ENCODE assay signal across 8 cellular contexts in genomic region chr4:4853371-4853823, GRCh38. TPM values are rescaled to one million over a fixed set of nuclear protein-coding genes. Genes with fewer than 3 reads are reported as not detected.
A peak's percentile ranks its signal among the peaks of the same experiment; 100 is the strongest.
DNase-seq lines count a peak whose midpoint lies in the region; ATAC-seq, FAIRE-seq and TF ChIP-seq lines count a peak whose summit lies in the region.

No MANE protein-coding gene starts in this region.

- peak overlapping the region; percentile 66 for H3K9ac ChIP-seq in astrocyte (ENCODE audit: low read length)

- peak overlapping the region; percentile 85 for H3K27ac Mint-ChIP-seq in astrocyte (ENCODE audit: unreplicated experiment)
- H3K27ac Mint-ChIP-seq in naive B cell: peak overlapping the region in 5 of 6 donors; percentile 57 to 96 (median 87)

- peak overlapping the region; percentile 59 for H3K27ac ChIP-seq in astrocyte (ENCODE audit: low read depth, low read length)

- H3K36me3 Mint-ChIP-seq in astrocyte (ENCODE audit: low read depth, unreplicated experiment) (no peaks in the 10 kb centered on the region), naive B cell (peaks cover 0 to 13% of the 10 kb centered on the region in 2 donors)

- ATAC-seq in GM21723 (IDR thresholded peaks at IDR 0.05; ENCODE audit: unreplicated experiment): peak; percentile 23
- peak; percentile 13 to 18 for ATAC-seq in naive B cell (ENCODE audit: low read depth in 2 of 2)

- peaks cover 63% of the 10 kb centered on the region for H3K27me3 ChIP-seq in BE2C
- H3K27me3 ChIP-seq in astrocyte (ENCODE audit: insufficient read depth, low read length): peaks cover 43% of the 10 kb centered on the region
- no peaks in the 10 kb centered on the region for H3K27me3 ChIP-seq in MG63

- H3K36me3 ChIP-seq in BE2C (no peaks in the 10 kb centered on the region), astrocyte (ENCODE audit: insufficient read depth, low read length) (no peaks in the 10 kb centered on the region), MG63 (no peaks in the 10 kb centered on the region)

- H3K27me3 Mint-ChIP-seq in astrocyte (ENCODE audit: low read depth, unreplicated experiment) (peaks cover 71% of the 10 kb centered on the region), naive B cell (peaks cover 41 to 90% (median 44%) of the 10 kb centered on the region in 3 donors)

- H3K9me3 Mint-ChIP-seq in astrocyte (ENCODE audit: unreplicated experiment) (peaks cover 17% of the 10 kb centered on the region), naive B cell (peaks cover 0 to 29% (median 13%) of the 10 kb centered on the region in 7 donors)

- TF ChIP-seq CTCF in BE2C (IDR thresholded peaks at IDR 0.05; ENCODE audit: low read depth, low read length): no peak
- no peak for TF ChIP-seq CTCF in astrocyte (IDR thresholded peaks at IDR 0.05; ENCODE audit: insufficient read depth, low read depth, low read length)

- no peak for DNase-seq in BE2C
- DNase-seq in astrocyte (ENCODE audit: low read depth): no peak
- DNase-seq in naive B cell: no peak
- DNase-seq in D341Med (ENCODE audit: low spot score): no peak
- no peak for DNase-seq in NCI-H1105 treated with DMSO at 0.1 percent for 48 hours (lab: John Stamatoyannopoulos, UW)
- no peak for DNase-seq in MG63
- no peak for DNase-seq in NK-92 (lab: John Stamatoyannopoulos, UW; ENCODE audit: unreplicated experiment)

- H3K4me3 ChIP-seq in BE2C (ENCODE audit: low read depth, low read length) (peak overlapping the region; percentile 54), astrocyte (ENCODE audit: insufficient read depth, low read depth, low read length) (peak overlapping the region; percentile 51), MG63 (no peak overlapping the region)

- no peak for FAIRE-seq in astrocyte (lab: Jason Lieb, UNC)

- H3K4me3 Mint-ChIP-seq in astrocyte (ENCODE audit: unreplicated experiment): peak overlapping the region; percentile 85
- peak overlapping the region; percentile 80 to 98 (median 90) for H3K4me3 Mint-ChIP-seq in naive B cell

- H3K79me2 ChIP-seq in astrocyte (ENCODE audit: insufficient read depth, low read length): no peaks in the 10 kb centered on the region

- no peaks in the 10 kb centered on the region for H4K20me1 ChIP-seq in astrocyte (ENCODE audit: insufficient read depth, low read length)

- H2AFZ ChIP-seq in astrocyte (ENCODE audit: low read depth, low read length): peak overlapping the region; percentile 97

- peak overlapping the region; percentile 89 for H3K4me2 ChIP-seq in astrocyte (ENCODE audit: low read length)

- H3K4me1 ChIP-seq in BE2C (peaks cover 4% of the 10 kb centered on the region; the same call in 1 of the 2 replicates), astrocyte (ENCODE audit: insufficient read depth, low read length) (peaks cover 20% of the 10 kb centered on the region)

- H3K4me1 Mint-ChIP-seq in astrocyte (ENCODE audit: low read depth, unreplicated experiment): peaks cover 2% of the 10 kb centered on the region
- peaks cover 24 to 39% (median 30%) of the 10 kb centered on the region in 3 donors for H3K4me1 Mint-ChIP-seq in naive B cell

- H3K9me3 ChIP-seq in BE2C (no peaks in the 10 kb centered on the region; the same call in 1 of the 2 replicates), astrocyte (ENCODE audit: insufficient read depth, low read depth, low read length) (peaks cover 3% of the 10 kb centered on the region), MG63 (no peaks in the 10 kb centered on the region)

RNA-seq across cellular contexts. Expression of gene MSX1, which starts 6.1 kb away (rescaled TPM):
- polyA plus RNA-seq in BE2C (2012; ENCODE audit: insufficient read depth, insufficient read length, low read depth): 4.3 TPM
- 0.87 and 0.91 TPM in 2 replicates for total RNA-seq in astrocyte
- polyA plus RNA-seq in naive B cell (ENCODE audit: low read depth in 6 of 6): not detected
- total RNA-seq in MG63 (2014; rRNA removed; shearing (Covaris generic); ENCODE audit: low replicate concordance): 7.8 and 12.0 TPM in 2 replicates
